Comparison of ENCODE assay signal across 12 cellular contexts in genomic region chr1:27598288-27598687, GRCh38. TPM values are rescaled to one million over a fixed set of nuclear protein-coding genes. Genes with fewer than 3 reads are reported as not detected.
DNase-seq lines count a peak whose midpoint lies in the region; ATAC-seq and TF ChIP-seq lines count a peak whose summit lies in the region.
"Had no signal": no experiment of that assay in that cellular context is flagged by ENCODE, and none has a peak within 500 bp of the region (broad histone marks: within the 10 kb centered on the region; RNA-seq: fewer than 3 reads in every experiment).

No MANE protein-coding gene starts in this region.

- H4K8ac ChIP-seq in IMR-90 (ENCODE audit: low read depth in 2 of 2, low read length in 2 of 2), result peak overlapping the region; percentile 39 to 65; a peak in 2 of 4 replicates

- no peak for TF ChIP-seq RAD21 in IMR-90 (IDR thresholded peaks at IDR 0.05; ENCODE audit: low read length)

- H3K27ac ChIP-seq in IMR-90 (ENCODE audit: insufficient read depth, low read length) (peak overlapping the region; percentile 68), ascending aorta (peak overlapping the region; percentile 89 to 91), iPS-20b (ENCODE audit: low read length) (no peak overlapping the region), suprapubic skin (peak overlapping the region; percentile 65)
- H3K27ac ChIP-seq: brain microvascular endothelial cell had no signal

- POLR2A ChIA-PET in IMR-90 (lab: Charles Lee; ENCODE audit: unreplicated experiment), result no interaction called here

- peak overlapping the region; percentile 80 for H2AK9ac ChIP-seq in IMR-90 (replicated peaks; ENCODE audit: low read depth, low read length, poor library complexity)

- H3K27me3 ChIP-seq in IMR-90 (ENCODE audit: control insufficient read depth, insufficient read depth, low read length) (no peaks in the 10 kb centered on the region), ascending aorta (no peaks in the 10 kb centered on the region), iPS-20b (ENCODE audit: insufficient read depth, low read length) (no peaks in the 10 kb centered on the region), suprapubic skin (no peaks in the 10 kb centered on the region)
- H3K27me3 ChIP-seq: brain microvascular endothelial cell, upper lobe of right lung had no signal

- DNase-seq in IMR-90, result no peak
- peak in 1 of 2 donors; percentile 87 for DNase-seq in ascending aorta (ENCODE audit: low spot score in 2 of 2)
- no peak for DNase-seq in suprapubic skin (ENCODE audit: low spot score in 2 of 2)
- DNase-seq in G401 (ENCODE audit: low spot score), result no peak
- no peak for DNase-seq in Ammon's horn (ENCODE audit: low spot score)
- DNase-seq: brain microvascular endothelial cell, immature natural killer cell, PC-3, upper lobe of right lung had no signal

- peaks cover 66% of the 10 kb centered on the region for H3K4me1 ChIP-seq in IMR-90 (ENCODE audit: control insufficient read depth, insufficient read depth, low read length)
- H3K4me1 ChIP-seq in ascending aorta, result peaks cover 50 to 83% of the 10 kb centered on the region in 2 donors
- peaks cover 52% of the 10 kb centered on the region for H3K4me1 ChIP-seq in iPS-20b (ENCODE audit: insufficient read depth, low read length)
- peaks cover 93% of the 10 kb centered on the region for H3K4me1 ChIP-seq in suprapubic skin

- BruUV-seq in IMR-90 (replicated peaks; lab: Mats Ljungman, UMichigan), result no TSS peak

- peak overlapping the region; percentile 57 for H3K18ac ChIP-seq in IMR-90 (ENCODE audit: low read depth, low read length)

- no peak for TF ChIP-seq POLR2A in IMR-90 (IDR thresholded peaks at IDR 0.05; ENCODE audit: low read depth, low read length)
- TF ChIP-seq POLR2A in suprapubic skin (IDR thresholded peaks at IDR 0.05), result no peak

- peak overlapping the region; percentile 37; the same call in 1 of the 2 replicates for H4K5ac ChIP-seq in IMR-90 (ENCODE audit: low read depth, low read length)

- H2BK20ac ChIP-seq in IMR-90 (ENCODE audit: low read depth, low read length), result peak overlapping the region; percentile 71; the same call in 1 of the 2 replicates

- intact Hi-C loops in IMR-90 (cut with micrococcal nuclease) (no loop called here), ascending aorta (cut with DNase I) (loop anchor here (2.0 kb wide), 1 partner anchor 21 kb away; no protein-coding TSS in a partner anchor)

- CTCF ChIA-PET in IMR-90 (lab: Yijun Ruan, JAX), result interaction anchor here (1.9 kb wide), 1 partner anchor 23 kb away, joined by 6 read pairs; no protein-coding TSS in a partner anchor

- H3K9me1 ChIP-seq in IMR-90 (ENCODE audit: insufficient read depth, low read length), result peaks cover 32% of the 10 kb centered on the region

- peak overlapping the region; percentile 15; the same call in 1 of the 2 replicates for H3K9ac ChIP-seq in IMR-90 (ENCODE audit: low read depth, low read length)
- peak overlapping the region; percentile 25; the same call in 1 of the 2 replicates for H3K9ac ChIP-seq in iPS-20b (ENCODE audit: low read depth, low read length)

- H4K91ac ChIP-seq in IMR-90 (ENCODE audit: insufficient read depth, low read depth, low read length), result 0 out of 2 replicates have a peak overlapping the region, but pooled peaks have one; percentile 42

- H3K4ac ChIP-seq in IMR-90 (ENCODE audit: low read depth, low read length), result peak overlapping the region; percentile 92

- dilution Hi-C loops in IMR-90 (cut with HindIII; ENCODE audit: low sequenced_read_pairs, unreplicated experiment), result no loop called here

- peak overlapping the region; percentile 94 for H3K14ac ChIP-seq in IMR-90 (replicated peaks; ENCODE audit: low read depth, low read length)

- WGBS in IMR-90 (ENCODE audit: extremely low coverage in 2 of 2, insufficient read length in 1 of 2), 2 experiments, result 20% methylated on average over 1 of the region's 3 CpGs; no CpG with 5 or more reads in 1 of the 2 experiments
- WGBS in suprapubic skin, result 17% methylated on average over 2 of the region's 3 CpGs

- TF ChIP-seq CTCF in IMR-90 (conservative IDR thresholded peaks at IDR 0.05; ENCODE audit: low read depth, low read length) (no peak), ascending aorta (IDR thresholded peaks at IDR 0.05) (no peak), suprapubic skin (IDR thresholded peaks at IDR 0.05) (no peak)

- peak overlapping the region; percentile 12; the same call in 1 of the 3 replicates for H2BK15ac ChIP-seq in IMR-90 (ENCODE audit: low read depth, low read length)

- H3K9me3 ChIP-seq in IMR-90 (ENCODE audit: control insufficient read depth, insufficient read depth, low read length) (no peaks in the 10 kb centered on the region), ascending aorta (no peaks in the 10 kb centered on the region), iPS-20b (ENCODE audit: insufficient read depth, low read depth, low read length) (no peaks in the 10 kb centered on the region), suprapubic skin (no peaks in the 10 kb centered on the region)
- H3K9me3 ChIP-seq: upper lobe of right lung had no signal

- H2AFZ ChIP-seq in IMR-90 (replicated peaks; ENCODE audit: low read length, poor library complexity), result peak overlapping the region; percentile 54

- no peak for TF ChIP-seq EP300 in suprapubic skin (IDR thresholded peaks at IDR 0.05)

- no peak overlapping the region for H3K56ac ChIP-seq in IMR-90 (ENCODE audit: extremely low read depth, insufficient read depth, low read length)

- peaks cover 93% of the 10 kb centered on the region for H4K20me1 ChIP-seq in IMR-90 (ENCODE audit: insufficient read depth, low read length)

- H3K4me3 ChIP-seq in IMR-90 (ENCODE audit: insufficient read depth, low read depth, low read length) (no peak overlapping the region), ascending aorta (peak overlapping the region in 1 of 2 donors; percentile 74), iPS-20b (ENCODE audit: low read length) (no peak overlapping the region), suprapubic skin (no peak overlapping the region)
- H3K4me3 ChIP-seq: upper lobe of right lung had no signal

- H2BK120ac ChIP-seq in IMR-90 (ENCODE audit: low read depth, low read length), result 0 out of 2 replicates have a peak overlapping the region, but pooled peaks have one; percentile 86

- peak overlapping the region; percentile 67; the same call in 1 of the 2 replicates for H3K23ac ChIP-seq in IMR-90 (ENCODE audit: low read depth, low read length)

- in situ Hi-C loops in IMR-90 (cut with MboI; ENCODE audit: low sequenced_read_pairs) (no loop called here), G401 (cut with HindIII; ENCODE audit: low sequenced_read_pairs) (loop anchor here (25.0 kb wide), 1 partner anchor 186 kb away; no protein-coding TSS in a partner anchor)

- peaks cover 3% of the 10 kb centered on the region; the same call in 1 of the 2 replicates for H3K36me3 ChIP-seq in IMR-90 (ENCODE audit: control insufficient read depth, insufficient read depth, low read length)
- H3K36me3 ChIP-seq in ascending aorta, result no peaks in the 10 kb centered on the region
- no peaks in the 10 kb centered on the region for H3K36me3 ChIP-seq in iPS-20b (ENCODE audit: insufficient read depth, low read depth, low read length)
- peaks cover 3% of the 10 kb centered on the region for H3K36me3 ChIP-seq in suprapubic skin
- H3K36me3 ChIP-seq: brain microvascular endothelial cell, upper lobe of right lung had no signal

- H2BK5ac ChIP-seq in IMR-90 (ENCODE audit: low read depth, low read length, poor library complexity, severe bottlenecking), result peak overlapping the region; percentile 73

- H3K79me1 ChIP-seq in IMR-90 (ENCODE audit: low read depth in 1 of 2, low read length in 2 of 2), result peaks cover 37 to 91% of the 10 kb centered on the region in 2 experiments

- ATAC-seq in IMR-90 (ENCODE audit: low read depth), result peak; percentile 7; the same call in 1 of the 2 replicates
- ATAC-seq in GM21528 (IDR thresholded peaks at IDR 0.05; ENCODE audit: low FRiP score, unreplicated experiment), result no peak
- no peak for ATAC-seq in HG03565 (IDR thresholded peaks at IDR 0.05; ENCODE audit: unreplicated experiment)
- ATAC-seq: PC-3, upper lobe of right lung had no signal

- H3K4me2 ChIP-seq in IMR-90 (ENCODE audit: low read depth, low read length), result peak overlapping the region; percentile 6; the same call in 1 of the 2 replicates

- H2AK5ac ChIP-seq in IMR-90 (ENCODE audit: low read depth, low read length), result peak overlapping the region; percentile 96

TF ChIP-seq in IMR-90, 13 proteins besides CTCF, POLR2A, EP300 and RAD21 (continues in another document):
- TF ChIP-seq USF2 (IDR thresholded peaks at IDR 0.05; ENCODE audit: low read depth, low read length) (no peak), ELK1 (IDR thresholded peaks at IDR 0.05; ENCODE audit: borderline replicate concordance, low read depth, low read length) (no peak), SMC3 (IDR thresholded peaks at IDR 0.05; ENCODE audit: low read depth, low read length) (no peak), NFE2L2 (IDR thresholded peaks at IDR 0.05; ENCODE audit: low read depth, low read length) (no peak)

RNA-seq across cellular contexts. Expression of gene AHDC1, which starts 5.7 kb away (rescaled TPM):
- 1.7 and 2.0 TPM in 2 replicates for total RNA-seq in IMR-90 (2012; rRNA removed)
- polyA plus RNA-seq in IMR-90 (2012; rRNA removed), result 11.6 and 16.1 TPM in 2 replicates
- 4.9 and 11.5 TPM in 2 replicates for polyA plus RNA-seq in IMR-90 (2012; cell fraction: cytosol; rRNA removed)
- polyA plus RNA-seq in IMR-90 (2012; cell fraction: nucleus; rRNA removed; ENCODE audit: low replicate concordance), result 25.9 and 46.8 TPM in 2 replicates
- 205 TPM for total RNA-seq in ascending aorta
- total RNA-seq in suprapubic skin, result 100 to 1,000 TPM in 1 of 4 donors, 10 to 100 TPM in 3; 46.7 to 103 (median 60.1) TPM
- total RNA-seq in G401 (2014; rRNA removed; shearing (Covaris generic)), result 6.5 and 8.1 TPM in 2 replicates

RNA-seq across cellular contexts. Expression of gene FGR, which starts 36.7 kb away (rescaled TPM):
- total RNA-seq in IMR-90 (2012; rRNA removed), result not detected in 2 replicates
- not detected in 2 replicates for polyA plus RNA-seq in IMR-90 (2012; rRNA removed)
- not detected in 2 replicates for polyA plus RNA-seq in IMR-90 (2012; cell fraction: cytosol; rRNA removed)
- polyA plus RNA-seq in IMR-90 (2012; cell fraction: nucleus; rRNA removed; ENCODE audit: low replicate concordance), result 0.08 TPM in 1 of 2 replicates, not detected in the other
- total RNA-seq in ascending aorta, result 10.4 TPM
- 1 to 10 TPM; 3.0 to 9.2 (median 5.9) TPM for total RNA-seq in suprapubic skin
- not detected in 2 replicates for total RNA-seq in G401 (2014; rRNA removed; shearing (Covaris generic))
- total RNA-seq: PC-3 had no signal
